9 cellular contexts compared by ENCODE assay signal in genomic region chr11:117814204-117814765, GRCh38. TPM values are rescaled to one million over a fixed set of nuclear protein-coding genes. Genes with fewer than 3 reads are reported as not detected.
DNase-seq lines count a peak whose midpoint lies in the region; ATAC-seq and TF ChIP-seq lines count a peak whose summit lies in the region.
"Had no signal": no experiment of that assay in that cellular context is flagged by ENCODE, and none has a peak within 500 bp of the region (broad histone marks: within the 10 kb centered on the region; RNA-seq: fewer than 3 reads in every experiment).

No MANE protein-coding gene starts in this region.

- no peaks in the 10 kb centered on the region; the same call in 1 of the 2 replicates for H3F3A ChIP-seq in MM.1S (ENCODE audit: insufficient read depth, low read length)

- no peak for TF ChIP-seq CTCF in MM.1S (IDR thresholded peaks at IDR 0.05; ENCODE audit: low read length)
- no peak for TF ChIP-seq CTCF in hepatocyte (IDR thresholded peaks at IDR 0.05; ENCODE audit: poor library complexity)

- H3K27ac Mint-ChIP-seq in activated naive CD4-positive, alpha-beta T cell treated with anti-CD3 and anti-CD28 coated beads, Interleukin-2, amount 50 U/mL, for 24 hours, result peak overlapping the region; percentile 92

- H2AFZ ChIP-seq in MM.1S (ENCODE audit: low read length) (peak overlapping the region; percentile 64), hepatocyte (no peak overlapping the region)

- H3K9me3 Mint-ChIP-seq in activated naive CD4-positive, alpha-beta T cell treated with anti-CD3 and anti-CD28 coated beads, Interleukin-2, amount 50 U/mL, for 24 hours, result no peaks in the 10 kb centered on the region

- ATAC-seq in GM21528 (IDR thresholded peaks at IDR 0.05; ENCODE audit: low FRiP score, unreplicated experiment), result no peak

- H3K36me3 ChIP-seq in MM.1S (replicated peaks; ENCODE audit: insufficient read depth, low read length) (no peaks in the 10 kb centered on the region), hepatocyte (replicated peaks; ENCODE audit: insufficient read depth, low read depth) (no peaks in the 10 kb centered on the region)

- no peaks in the 10 kb centered on the region for H4K20me1 ChIP-seq in MM.1S (ENCODE audit: insufficient read depth, low read length)
- H4K20me1 ChIP-seq in hepatocyte (ENCODE audit: insufficient read depth, poor library complexity, severe bottlenecking), result no peaks in the 10 kb centered on the region

- peaks cover 54% of the 10 kb centered on the region for H3K4me1 Mint-ChIP-seq in activated naive CD4-positive, alpha-beta T cell treated with anti-CD3 and anti-CD28 coated beads, Interleukin-2, amount 50 U/mL, for 24 hours

- no peak for DNase-seq in activated naive CD4-positive, alpha-beta T cell treated with anti-CD3 and anti-CD28 coated beads, Interleukin-2, amount 50 U/mL, for 16 hours
- DNase-seq in MM.1S, result no peak
- DNase-seq in hepatocyte (ENCODE audit: low spot score), result no peak
- no peak for DNase-seq in superior temporal gyrus (ENCODE audit: extremely low spot score)
- DNase-seq in SIG-M5 treated with dmso at 0.1 percent for 504 hours (lab: John Stamatoyannopoulos, UW; ENCODE audit: unreplicated experiment), result no peak
- no peak for DNase-seq in activated CD4-positive, CD25-positive, alpha-beta regulatory T cell treated with anti-CD3 and anti-CD28 coated beads, Interleukin-2, amount 50 U/mL, for 72 hours

- no peak overlapping the region for H3K4me2 ChIP-seq in MM.1S (ENCODE audit: low read depth, low read length)
- no peak overlapping the region for H3K4me2 ChIP-seq in hepatocyte

- no peaks in the 10 kb centered on the region for H3K9me2 ChIP-seq in MM.1S (replicated peaks; ENCODE audit: insufficient read depth, low read length)
- no peaks in the 10 kb centered on the region for H3K9me2 ChIP-seq in hepatocyte (replicated peaks; ENCODE audit: insufficient read depth)

- no peaks in the 10 kb centered on the region for H3K27me3 Mint-ChIP-seq in activated naive CD4-positive, alpha-beta T cell treated with anti-CD3 and anti-CD28 coated beads, Interleukin-2, amount 50 U/mL, for 24 hours

- H3K4me3 ChIP-seq in MM.1S (ENCODE audit: low read length) (no peak overlapping the region), hepatocyte (no peak overlapping the region)

- H3K36me3 Mint-ChIP-seq in activated naive CD4-positive, alpha-beta T cell treated with anti-CD3 and anti-CD28 coated beads, Interleukin-2, amount 50 U/mL, for 24 hours, result no peaks in the 10 kb centered on the region

- H3K27me3 ChIP-seq in MM.1S (replicated peaks; ENCODE audit: insufficient read depth, low read length) (no peaks in the 10 kb centered on the region), hepatocyte (no peaks in the 10 kb centered on the region)

- no peak overlapping the region; the same call in 1 of the 2 replicates for H3K9ac ChIP-seq in MM.1S (ENCODE audit: low read length)

- H3K4me1 ChIP-seq in MM.1S (ENCODE audit: low read length) (peaks cover 26% of the 10 kb centered on the region), hepatocyte (ENCODE audit: insufficient read depth) (peaks cover 42% of the 10 kb centered on the region)

- 75% methylated on average over 7 of the region's 7 CpGs for WGBS in hepatocyte (ENCODE audit: low lambda C conversion rate, missing lambda C conversion rate)

- H3K9me3 ChIP-seq in MM.1S (replicated peaks; ENCODE audit: insufficient read depth, low read length), result no peaks in the 10 kb centered on the region
- H3K9me3 ChIP-seq in hepatocyte (ENCODE audit: low read depth), result no peaks in the 10 kb centered on the region

- H3K27ac ChIP-seq in MM.1S (ENCODE audit: low read length) (peak overlapping the region; percentile 85; the same call in 1 of the 2 replicates), hepatocyte (peak overlapping the region; percentile 88)
- H3K27ac ChIP-seq: C4-2B had no signal

- H3K4me3 Mint-ChIP-seq in activated naive CD4-positive, alpha-beta T cell treated with anti-CD3 and anti-CD28 coated beads, Interleukin-2, amount 50 U/mL, for 24 hours, result peak overlapping the region; percentile 75

- H3K79me2 ChIP-seq in MM.1S (ENCODE audit: low read length) (no peaks in the 10 kb centered on the region), hepatocyte (no peaks in the 10 kb centered on the region)

RNA-seq across cellular contexts. Expression of gene FXYD2, which starts 10.3 kb away (rescaled TPM):
- 72.7 and 100 TPM in 2 replicates for total RNA-seq in hepatocyte
- polyA plus RNA-seq in hepatocyte, result 93.8 and 97.7 TPM in 2 replicates

RNA-seq across cellular contexts. Expression of gene DSCAML1, which starts 17.3 kb away (rescaled TPM):
- total RNA-seq in hepatocyte, result 2.6 and 3.2 TPM in 2 replicates
- polyA plus RNA-seq in hepatocyte, result 0.46 and 1.1 TPM in 2 replicates
